ENCODE assay signal across 28 cellular contexts in genomic region chr3:15713364-15713763, GRCh38.
"Had no signal": no experiment of that assay in that cellular context is flagged by ENCODE, and none has a peak within 500 bp of the region (broad histone marks: within the 10 kb centered on the region; RNA-seq: fewer than 3 reads in every experiment).

No MANE protein-coding gene starts in this region.

- H3K27me3 ChIP-seq: adrenal gland, MG63 had no signal

- DNase-seq: activated CD4-positive, alpha-beta T cell treated with anti-CD3 and anti-CD28 coated beads for 4 hours; activated CD4-positive, CD25-positive, alpha-beta regulatory T cell; activated CD8-positive, alpha-beta memory T cell treated with anti-CD3 and anti-CD28 coated beads, Interleukin-2, amount 50 U/mL, for 4 hours; activated CD8-positive, alpha-beta T cell treated with anti-CD3 and anti-CD28 coated beads for 36 hours; activated naive CD4-positive, alpha-beta T cell treated with anti-CD3 and anti-CD28 coated beads, Interleukin-2, amount 50 U/mL, for 16 hours; activated naive CD8-positive, alpha-beta T cell treated with anti-CD3 and anti-CD28 coated beads, Interleukin-2, amount 10 ng/mL, durations not matched to agents 7 days and 5 days; activated T-cell treated with anti-CD3 and anti-CD28 coated beads, Interleukin-2, amount 50 U/mL, for 72 hours; adrenal gland; anterior cingulate cortex; central memory CD4-positive, alpha-beta T cell; MG63; MV-4-11; NCI-H1092 treated with DMSO at 0.1 percent for 48 hours; NCI-H1417 treated with DMSO at 0.1 percent for 48 hours; NCI-H1694; NCI-H2029; NCI-H2107; NCI-H2171 treated with DMSO at 0.1 percent for 48 hours; NCI-H226; NCI-H69; NK-92 treated with Interleukin-12 subunit alpha and Interleukin-12 subunit beta, amount 100 ng/mL, for 24 hours; OCI-M1; SHP77 treated with DMSO at 0.1 percent for 48 hours; T-helper 1 cell had no signal

- ATAC-seq: activated CD8-positive, alpha-beta T cell treated with anti-CD3 and anti-CD28 coated beads for 36 hours; activated T-cell treated with anti-CD3 and anti-CD28 coated beads, Interleukin-2, amount 50 U/mL, for 72 hours; Panc1 had no signal

- H3K4me3 ChIP-seq: adrenal gland, coronary artery, MG63 had no signal

- H3K9me3 ChIP-seq: adrenal gland, MG63 had no signal

- H3K27ac ChIP-seq: adrenal gland, coronary artery, RWPE1, VCaP had no signal
